In genomic region chr6:17714879-17715860, GRCh38 we compare ENCODE assay signal across 8 cellular contexts. TPM values are rescaled to one million over a fixed set of nuclear protein-coding genes. Genes with fewer than 3 reads are reported as not detected.
A peak's percentile ranks its signal among the peaks of the same experiment; 100 is the strongest.
DNase-seq lines count a peak whose midpoint lies in the region; ATAC-seq and TF ChIP-seq lines count a peak whose summit lies in the region.

No MANE protein-coding gene starts in this region.

- peaks cover 3% of the 10 kb centered on the region for H3K4me1 Mint-ChIP-seq in mesothelial cell of epicardium

- TF ChIP-seq CTCF in mesothelial cell of epicardium (IDR thresholded peaks at IDR 0.05; ENCODE audit: unreplicated experiment): no peak

- no peak overlapping the region for H3K4me3 Mint-ChIP-seq in mesothelial cell of epicardium

- peak; percentile 83 for ATAC-seq in GM18873 (IDR thresholded peaks at IDR 0.05; ENCODE audit: low FRiP score, unreplicated experiment)
- peak; percentile 88 for ATAC-seq in HG03108 (IDR thresholded peaks at IDR 0.05; ENCODE audit: unreplicated experiment)

- no peaks in the 10 kb centered on the region for H3K9me3 Mint-ChIP-seq in mesothelial cell of epicardium

- in situ Hi-C loops in ACHN (cut with HindIII; ENCODE audit: low pct_ligation_motif_present, low pct_unique_long_range_greater_than_20kb, low sequenced_read_pairs) (no loop called here), SK-MEL-5 (cut with HindIII; ENCODE audit: low pct_unique_long_range_greater_than_20kb, low sequenced_read_pairs) (no loop called here)

- H3K27ac Mint-ChIP-seq in mesothelial cell of epicardium: no peak overlapping the region

- no peaks in the 10 kb centered on the region for H3K27me3 Mint-ChIP-seq in mesothelial cell of epicardium (ENCODE audit: low read depth)

- H3K36me3 Mint-ChIP-seq in mesothelial cell of epicardium: no peaks in the 10 kb centered on the region

- peak; percentile 84 for DNase-seq in ACHN
- DNase-seq in SK-MEL-5 (ENCODE audit: low read depth, low spot score): peak; percentile 32
- peak; percentile 32 for DNase-seq in epidermal melanocyte (ENCODE audit: insufficient read length, low spot score)
- peak in 2 of 3 experiments; percentile 17 to 21 for DNase-seq in stimulated activated CD4-positive, alpha-beta T cell treated with anti-CD3 and anti-CD28 coated beads, TNF-alpha, amount 100 ng/mL, for 24 hours (ENCODE audit: low read depth in 3 of 3)
- DNase-seq in mesothelial cell of epicardium (ENCODE audit: low spot score in 2 of 2, unreplicated experiment in 2 of 2): no peak
- no peak for DNase-seq in NCI-H446 (lab: John Stamatoyannopoulos, UW)

RNA-seq across cellular contexts. Expression of gene NUP153, which starts 8.4 kb away (rescaled TPM):
- 42.1 and 49.0 TPM in 2 replicates for total RNA-seq in SK-MEL-5 (2014; rRNA removed; shearing (Covaris generic))
- 37.1 and 56.7 TPM in 2 replicates for polyA plus RNA-seq in SK-MEL-5 (2015; cell fraction: cytosol; rRNA removed)
- polyA plus RNA-seq in SK-MEL-5 (2015; cell fraction: nucleus; rRNA removed): 72.9 and 80.1 TPM in 2 replicates
- total RNA-seq in mesothelial cell of epicardium: 47.4 to 48.4 TPM (median 48.2 TPM) in 3 replicates

Comparison
In these comparisons a context has a peak if more than half of its experiments do, and no peak if none do; other contexts are left out.
1. DNase-seq: peak in ACHN (single experiment), SK-MEL-5 (single experiment), epidermal melanocyte (single experiment) and stimulated activated CD4-positive, alpha-beta T cell treated with anti-CD3 and anti-CD28 coated beads, TNF-alpha, amount 100 ng/mL, for 24 hours (2 of 3); none in mesothelial cell of epicardium (0 of 2) and NCI-H446 (0 of 2).